Comparison of ENCODE assay signal across 19 cellular contexts in genomic region chrY:7957773-7958172, GRCh38.
DNase-seq lines count a peak whose midpoint lies in the region; ATAC-seq, FAIRE-seq and TF ChIP-seq lines count a peak whose summit lies in the region.
"Had no signal": no experiment of that assay in that cellular context is flagged by ENCODE, and none has a peak within 500 bp of the region (broad histone marks: within the 10 kb centered on the region; RNA-seq: fewer than 3 reads in every experiment).

No MANE protein-coding gene starts in this region.

- H3K4me3 ChIP-seq in body of pancreas (no peak overlapping the region), liver (ENCODE audit: low read depth in 1 of 3, low read length in 3 of 3) (no peak overlapping the region)
- H3K4me3 ChIP-seq: BLaER1, GM12878 had no signal

- H3K36me3 ChIP-seq in body of pancreas (replicated peaks in 1 of 2; ENCODE audit: insufficient read depth in 1 of 2, low read depth in 2 of 2), result no peaks in the 10 kb centered on the region
- no peaks in the 10 kb centered on the region for H3K36me3 ChIP-seq in liver (ENCODE audit: control insufficient read depth in 4 of 4, insufficient read depth in 3 of 4, low read depth in 1 of 4, low read length in 3 of 4)
- H3K36me3 ChIP-seq: BLaER1 had no signal

- no peak for TF ChIP-seq POLR2A in body of pancreas (IDR thresholded peaks at IDR 0.05)

- TF ChIP-seq RAD21 in liver (IDR thresholded peaks at IDR 0.05), result peak in 1 of 2 donors; percentile 13

- no peaks in the 10 kb centered on the region for H3K27me3 ChIP-seq in body of pancreas
- no peaks in the 10 kb centered on the region for H3K27me3 ChIP-seq in liver (ENCODE audit: control insufficient read depth in 4 of 4, insufficient read depth in 4 of 4, low read length in 3 of 4)
- H3K27me3 ChIP-seq: BLaER1 had no signal

- H3K4me1 ChIP-seq in body of pancreas (no peaks in the 10 kb centered on the region), liver (ENCODE audit: control insufficient read depth in 4 of 4, insufficient read depth in 4 of 4, low read length in 3 of 4) (no peaks in the 10 kb centered on the region)
- H3K4me1 ChIP-seq: BLaER1, Caco-2 had no signal

- DNase-seq in body of pancreas (peak in 2 of 4 donors; percentile 23 to 55), DMS79 (lab: John Stamatoyannopoulos, UW) (no peak), NCI-H2196 (lab: John Stamatoyannopoulos, UW; ENCODE audit: unreplicated experiment) (no peak)
- DNase-seq in activated CD4-positive, alpha-beta T cell treated with anti-CD3 and anti-CD28 coated beads, Interleukin-2, amount 50 U/mL, for 1 hour, result no peak
- DNase-seq: 8988T; AML-193; Caco-2; CD8-positive, alpha-beta memory T cell; DMS 273 treated with DMSO at 0.1 percent for 48 hours; HCEC 1CT; HFFc6; IMR-90 had no signal

- TF ChIP-seq CTCF in 22Rv1 (IDR thresholded peaks at IDR 0.05) (no peak), body of pancreas (IDR thresholded peaks at IDR 0.05) (no peak), liver (IDR thresholded peaks at IDR 0.05; ENCODE audit: low read depth, low read length, missing input control) (no peak)

- peak overlapping the region; percentile 54 for H3K27ac ChIP-seq in 22Rv1
- H3K27ac ChIP-seq in body of pancreas, result peak overlapping the region in 1 of 4 donors; percentile 44
- H3K27ac ChIP-seq in liver (ENCODE audit: low read depth in 1 of 2, low read length in 2 of 2), result no peak overlapping the region
- H3K27ac ChIP-seq: BLaER1 had no signal

- 19 to 20% methylated on average over 4 of the region's 4 CpGs for WGBS in body of pancreas, 2 donors
- WGBS in liver, result 33% methylated on average over 4 of the region's 4 CpGs

- no peaks in the 10 kb centered on the region for H3K9me3 ChIP-seq in body of pancreas
- no peaks in the 10 kb centered on the region for H3K9me3 ChIP-seq in liver (ENCODE audit: control insufficient read depth in 4 of 4, low read length in 3 of 4)
- H3K9me3 ChIP-seq: BLaER1, Caco-2 had no signal

- intact Hi-C loops in body of pancreas (cut with DNase I), result no loop called here

- no peak overlapping the region for H3K9ac ChIP-seq in liver (ENCODE audit: low read depth in 1 of 2, low read length in 2 of 2)
- H3K9ac ChIP-seq: BLaER1 had no signal

- ATAC-seq in body of pancreas, result peak; percentile 85
- ATAC-seq in HG03139 (IDR thresholded peaks at IDR 0.05; ENCODE audit: unreplicated experiment), result no peak
- ATAC-seq: GM12878 had no signal

- FAIRE-seq in islet of Langerhans (lab: Jason Lieb, UNC), result peak; percentile 98
- FAIRE-seq: GM12878, GM18507 had no signal

TF ChIP-seq in liver, 16 proteins besides CTCF, POLR2A, EP300 and RAD21:
- peak; percentile 44 for TF ChIP-seq YY1 (IDR thresholded peaks at IDR 0.05)
- peak in 1 of 2 donors; percentile 51 for TF ChIP-seq JUND (IDR thresholded peaks at IDR 0.05)
- TF ChIP-seq RXRA (IDR thresholded peaks at IDR 0.05), result peak in 1 of 2 donors; percentile 41
- TF ChIP-seq ATF3 (IDR thresholded peaks at IDR 0.05), result no peak
TF ChIP-seq in liver: peak in this region for 3.
